In genomic region chr7:155344270-155344617, GRCh38 we compare ENCODE assay signal across 8 cellular contexts.
DNase-seq lines count a peak whose midpoint lies in the region; ATAC-seq and TF ChIP-seq lines count a peak whose summit lies in the region.

No MANE protein-coding gene starts in this region.

- H3K4me2 ChIP-seq in DOHH2 (ENCODE audit: low read length) = peak overlapping the region; percentile 91

- no peaks in the 10 kb centered on the region for H4K20me1 ChIP-seq in DOHH2 (ENCODE audit: control insufficient read depth, insufficient read depth, low read depth, low read length)

- peaks cover 7% of the 10 kb centered on the region; the same call in 1 of the 2 replicates for H3F3A ChIP-seq in DOHH2 (ENCODE audit: control insufficient read depth, insufficient read depth)

- no peak overlapping the region for H3K27ac ChIP-seq in DOHH2 (ENCODE audit: low read depth, low read length)

- H3K4me1 ChIP-seq in DOHH2 (ENCODE audit: control insufficient read depth, low read length) = peaks cover 10% of the 10 kb centered on the region

- H3K9me2 ChIP-seq in DOHH2 (replicated peaks; ENCODE audit: control insufficient read depth, low read length) = no peaks in the 10 kb centered on the region

- H3K4me3 ChIP-seq in DOHH2 (ENCODE audit: low read length) (peak overlapping the region; percentile 73), iPS-18c (ENCODE audit: insufficient read depth, low read depth, low read length) (peak overlapping the region; percentile 57; the same call in 1 of the 2 replicates)

- H3K9me3 ChIP-seq in DOHH2 (ENCODE audit: control insufficient read depth, insufficient read depth, low read length) (no peaks in the 10 kb centered on the region), iPS-18c (ENCODE audit: control insufficient read depth, insufficient read depth, low read length) (no peaks in the 10 kb centered on the region)

- ATAC-seq in GM21367 (IDR thresholded peaks at IDR 0.05; ENCODE audit: unreplicated experiment) = peak; percentile 23
- ATAC-seq in HG03439 (IDR thresholded peaks at IDR 0.05; ENCODE audit: unreplicated experiment) = peak; percentile 27

- peaks cover 33% of the 10 kb centered on the region for H3K27me3 ChIP-seq in DOHH2 (ENCODE audit: control insufficient read depth, low read length)

- no peak for TF ChIP-seq CTCF in DOHH2 (IDR thresholded peaks at IDR 0.05; ENCODE audit: low read depth, low read length, poor library complexity, severe bottlenecking)

- no peak for DNase-seq in hippocampal formation (lab: John Stamatoyannopoulos, UW)
- DNase-seq in NCI-H526 treated with DMSO at 0.1 percent for 48 hours (lab: John Stamatoyannopoulos, UW) = no peak
- DNase-seq in EL = no peak
- no peak for DNase-seq in COR-L47 (lab: John Stamatoyannopoulos, UW)

- H3K36me3 ChIP-seq in DOHH2 (ENCODE audit: control insufficient read depth, low read length) = no peaks in the 10 kb centered on the region

- no peaks in the 10 kb centered on the region for H3K79me2 ChIP-seq in DOHH2 (ENCODE audit: control insufficient read depth, low read length)
